ENCODE assay signal across 8 cellular contexts in genomic region chr4:94595880-94596483, GRCh38.
DNase-seq lines count a peak whose midpoint lies in the region; ATAC-seq, FAIRE-seq and TF ChIP-seq lines count a peak whose summit lies in the region.

No MANE protein-coding gene starts in this region.

- DNase-seq in DMS153 (lab: John Stamatoyannopoulos, UW) (peak; percentile 31), GM19239 (ENCODE audit: insufficient read length, low spot score) (peak; percentile 2), NCI-H146 (lab: John Stamatoyannopoulos, UW) (no peak), occipital lobe (lab: John Stamatoyannopoulos, UW) (no peak)

- no peaks in the 10 kb centered on the region for H3K27me3 ChIP-seq in OCI-LY3 (ENCODE audit: low read depth, low read length)
- H3K27me3 ChIP-seq in neutrophil = no peaks in the 10 kb centered on the region

- FAIRE-seq in GM19239 (lab: Jason Lieb, UNC) (peak; percentile 76), endometrium (lab: Jason Lieb, UNC) (peak; percentile 88)

- no peaks in the 10 kb centered on the region for H3K36me3 ChIP-seq in OCI-LY3 (replicated peaks; ENCODE audit: low read depth, low read length)
- no peaks in the 10 kb centered on the region for H3K36me3 ChIP-seq in neutrophil

- TF ChIP-seq CTCF in OCI-LY3 (IDR thresholded peaks at IDR 0.05; ENCODE audit: low read depth, low read length) = peak; percentile 81
- peak; percentile 41 for TF ChIP-seq CTCF in neutrophil (IDR thresholded peaks at IDR 0.05)

- no peak overlapping the region for H3K9ac ChIP-seq in OCI-LY3 (ENCODE audit: low read length)

- H2AFZ ChIP-seq in OCI-LY3 (ENCODE audit: low read depth, low read length) = no peak overlapping the region

- H3K4me3 ChIP-seq in OCI-LY3 (ENCODE audit: low read length) (no peak overlapping the region), neutrophil (ENCODE audit: low read depth in 1 of 2, low read length in 1 of 2) (no peak overlapping the region)

- H3K4me2 ChIP-seq in OCI-LY3 (ENCODE audit: low read length) = no peak overlapping the region

- H3K9me3 ChIP-seq in OCI-LY3 (ENCODE audit: insufficient read depth, low read length) (no peaks in the 10 kb centered on the region), neutrophil (no peaks in the 10 kb centered on the region)

- H3K4me1 ChIP-seq in OCI-LY3 (ENCODE audit: low read length) (peaks cover 8% of the 10 kb centered on the region), neutrophil (ENCODE audit: control insufficient read depth in 1 of 2, insufficient read depth in 1 of 2, low read depth in 1 of 2, low read length in 1 of 2) (peaks cover 19 to 28% of the 10 kb centered on the region in 2 experiments)

- H3K27ac ChIP-seq in OCI-LY3 (ENCODE audit: low read length) (no peak overlapping the region), neutrophil (peak overlapping the region; percentile 19)

- H3K79me2 ChIP-seq in OCI-LY3 (ENCODE audit: low read length) = no peaks in the 10 kb centered on the region

- ATAC-seq in HG03442 (IDR thresholded peaks at IDR 0.05; ENCODE audit: unreplicated experiment) = peak; percentile 82

- no peaks in the 10 kb centered on the region for H4K20me1 ChIP-seq in OCI-LY3 (ENCODE audit: insufficient read depth, low read length)

Comparison
In these comparisons a context has a peak if more than half of its experiments do, and no peak if none do; other contexts are left out.
1. DNase-seq: peak in DMS153 (single experiment) and GM19239 (single experiment); none in NCI-H146 (single experiment) and occipital lobe (single experiment).